Comparison of ENCODE assay signal across 31 cellular contexts in the genomic region with DNA sequence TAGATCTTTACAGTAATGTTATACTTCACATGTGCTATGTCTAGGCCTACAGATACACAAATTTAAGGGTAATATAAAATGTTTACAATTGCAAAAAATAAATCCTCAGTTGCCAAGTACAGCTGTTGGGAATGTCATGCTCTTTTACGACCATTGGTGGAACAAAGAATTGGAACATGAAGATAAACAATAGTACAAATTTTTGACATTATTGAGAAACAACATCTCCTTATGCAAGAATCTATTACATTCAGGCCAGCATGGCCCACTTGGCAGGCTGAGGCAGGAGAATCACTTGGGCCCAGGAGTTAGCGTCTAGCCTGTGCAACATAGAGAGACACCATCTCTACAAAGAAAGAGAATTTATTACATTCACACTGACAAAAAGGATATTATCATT.
"Had no signal": no experiment of that assay in that cellular context is flagged by ENCODE, and none has a peak within 500 bp of the region (broad histone marks: within the 10 kb centered on the region; RNA-seq: fewer than 3 reads in every experiment).

No MANE protein-coding gene starts in this region.

- H3K27me3 ChIP-seq: cardiac muscle cell had no signal

- H3K9me3 ChIP-seq: SJSA1, SK-N-SH had no signal

- H3K9ac ChIP-seq: SK-N-SH had no signal

- DNase-seq: activated CD4-positive, alpha-beta memory T cell treated with anti-CD3 and anti-CD28 coated beads, Interleukin-2, amount 10 ng/mL, durations not matched to agents 7 days and 5 days; activated CD4-positive, alpha-beta T cell treated with anti-CD3 and anti-CD28 coated beads for 36 hours; activated CD8-positive, alpha-beta memory T cell treated with anti-CD3 and anti-CD28 coated beads for 24 hours; activated effector memory CD4-positive, alpha-beta T cell treated with anti-CD3 and anti-CD28 coated beads, Interleukin-2, amount 50 U/mL, for 16 hours; activated naive CD4-positive, alpha-beta T cell; activated naive CD4-positive, alpha-beta T cell treated with anti-CD3 and anti-CD28 coated beads, Interleukin-2, amount 50 U/mL, for 16 hours; activated naive CD8-positive, alpha-beta T cell treated with anti-CD3 and anti-CD28 coated beads for 36 hours; activated T-cell treated with anti-CD3 and anti-CD28 coated beads, Interleukin-2, amount 50 U/mL, for 1 hour; activated T-cell treated with anti-CD3 and anti-CD28 coated beads, Interleukin-2, amount 50 U/mL, for 72 hours; amniotic stem cell; aorta; Kasumi-1; KG1; NCI-H1092 treated with DMSO at 0.1 percent for 48 hours; NCI-H1417; NCI-H146; NCI-H187; NCI-H2029 treated with DMSO at 0.1 percent for 48 hours; NCI-H345; NCI-H524 treated with DMSO at 0.1 percent for 48 hours; SHP77; SK-N-SH had no signal

- H3K4me1 ChIP-seq: SJSA1 had no signal

- H3K36me3 ChIP-seq: cardiac muscle cell, SJSA1 had no signal

- H3K27ac ChIP-seq: cardiac muscle cell, SJSA1 had no signal

- H3K36me3 Mint-ChIP-seq: activated naive CD8-positive, alpha-beta T cell treated with anti-CD3 and anti-CD28 coated beads for 36 hours had no signal

- H3K9me3 Mint-ChIP-seq: activated naive CD8-positive, alpha-beta T cell treated with anti-CD3 and anti-CD28 coated beads for 36 hours; activated T-cell treated with anti-CD3 and anti-CD28 coated beads, Interleukin-2, amount 50 U/mL, for 72 hours; T-helper 2 cell treated with Interferon-gamma antibody and Interleukin-4, amounts not matched to agents 5 μg/mL and 100 μg/mL, for 36 hours had no signal

- H3K4me2 ChIP-seq: SK-N-SH had no signal

- H3K27ac Mint-ChIP-seq: activated CD4-positive, alpha-beta memory T cell treated with anti-CD3 and anti-CD28 coated beads, Interleukin-2, amount 10 ng/mL, durations not matched to agents 7 days and 5 days; activated CD4-positive, alpha-beta T cell treated with anti-CD3 and anti-CD28 coated beads for 36 hours; activated naive CD8-positive, alpha-beta T cell treated with anti-CD3 and anti-CD28 coated beads for 36 hours; activated T-cell treated with anti-CD3 and anti-CD28 coated beads, Interleukin-2, amount 50 U/mL, for 72 hours; activated T-helper 17 cell treated with anti-CD3 and anti-CD28 coated beads, Interleukin-2, amount 50 U/mL, for 72 hours; T-helper 1 cell treated with Interleukin-12 subunit alpha and Interleukin-12 subunit beta and Interleukin-4 antibody, amounts not matched to agents 30 μg/mL and 1 μg/mL, for 36 hours; T-helper 2 cell treated with Interferon-gamma antibody and Interleukin-4, amounts not matched to agents 5 μg/mL and 100 μg/mL, for 36 hours; WTC11 had no signal

- H3K4me3 ChIP-seq: cardiac muscle cell, SJSA1 had no signal

- H3K4me1 Mint-ChIP-seq: activated CD4-positive, alpha-beta memory T cell treated with anti-CD3 and anti-CD28 coated beads, Interleukin-2, amount 10 ng/mL, durations not matched to agents 7 days and 5 days; activated CD4-positive, alpha-beta T cell treated with anti-CD3 and anti-CD28 coated beads for 36 hours; activated naive CD8-positive, alpha-beta T cell treated with anti-CD3 and anti-CD28 coated beads for 36 hours; activated T-helper 17 cell treated with anti-CD3 and anti-CD28 coated beads, Interleukin-2, amount 50 U/mL, for 72 hours; central memory CD8-positive, alpha-beta T cell had no signal

- H3K9me2 ChIP-seq: SK-N-SH had no signal

- H3K27me3 Mint-ChIP-seq: activated CD4-positive, alpha-beta memory T cell treated with anti-CD3 and anti-CD28 coated beads, Interleukin-2, amount 10 ng/mL, durations not matched to agents 7 days and 5 days had no signal

- ATAC-seq: activated CD4-positive, alpha-beta T cell treated with anti-CD3 and anti-CD28 coated beads for 36 hours; activated CD4-positive, CD25-positive, alpha-beta regulatory T cell treated with anti-CD3 and anti-CD28 coated beads, Interleukin-2, amount 50 U/mL, for 24 hours; activated T-cell treated with anti-CD3 and anti-CD28 coated beads, Interleukin-2, amount 50 U/mL, for 72 hours; activated T-helper 17 cell treated with anti-CD3 and anti-CD28 coated beads, Interleukin-2, amount 50 U/mL, for 72 hours; Panc1; WTC11 had no signal

- H3K4me3 Mint-ChIP-seq: activated CD4-positive, alpha-beta memory T cell treated with anti-CD3 and anti-CD28 coated beads, Interleukin-2, amount 10 ng/mL, durations not matched to agents 7 days and 5 days; activated CD4-positive, alpha-beta T cell treated with anti-CD3 and anti-CD28 coated beads for 36 hours; activated naive CD8-positive, alpha-beta T cell treated with anti-CD3 and anti-CD28 coated beads for 36 hours; activated T-cell treated with anti-CD3 and anti-CD28 coated beads, Interleukin-2, amount 50 U/mL, for 72 hours; activated T-helper 17 cell treated with anti-CD3 and anti-CD28 coated beads, Interleukin-2, amount 50 U/mL, for 72 hours; central memory CD8-positive, alpha-beta T cell; T-helper 1 cell treated with Interleukin-12 subunit alpha and Interleukin-12 subunit beta and Interleukin-4 antibody, amounts not matched to agents 30 μg/mL and 1 μg/mL, for 36 hours; T-helper 2 cell treated with Interferon-gamma antibody and Interleukin-4, amounts not matched to agents 5 μg/mL and 100 μg/mL, for 36 hours; WTC11 had no signal
